Comparison of ENCODE assay signal across 8 cellular contexts in the genomic region with DNA sequence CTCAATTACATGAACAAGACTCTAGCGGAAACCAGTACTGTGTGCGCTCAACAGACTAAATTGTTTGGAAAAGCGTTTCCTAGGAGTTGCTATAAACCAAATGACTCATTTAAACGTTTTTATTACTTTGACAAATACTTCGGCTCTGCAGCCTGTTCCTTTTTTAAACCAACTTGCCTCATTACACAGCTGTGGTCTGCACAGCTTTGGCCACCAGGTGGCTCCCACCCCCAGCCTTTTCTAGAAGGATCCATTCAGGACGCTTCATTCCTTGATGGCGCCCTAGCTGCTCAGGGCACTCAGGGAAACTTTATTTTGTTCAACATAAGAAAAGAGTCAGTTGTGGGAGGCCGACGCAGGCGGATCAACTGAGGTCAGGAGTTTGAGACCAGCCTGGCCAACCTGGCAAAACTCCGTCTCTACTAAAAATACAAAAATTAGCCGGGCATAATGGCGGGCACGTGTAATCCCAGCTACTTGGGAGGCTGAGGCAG. TPM values are rescaled to one million over a fixed set of nuclear protein-coding genes. Genes with fewer than 3 reads are reported as not detected.
DNase-seq lines count a peak whose midpoint lies in the region; TF ChIP-seq lines count a peak whose summit lies in the region.

No MANE protein-coding gene starts in this region.

- H3K9ac ChIP-seq in muscle layer of colon (ENCODE audit: low read length) = no peak overlapping the region

- H3K79me2 ChIP-seq in OCI-LY7 (ENCODE audit: insufficient read depth, low read depth, low read length) = no peaks in the 10 kb centered on the region

- POLR2A ChIA-PET in OCI-LY7 (lab: Charles Lee) = interaction anchor here (1.1 kb wide), 1 partner anchor 351 kb away, joined by 3 read pairs; no protein-coding TSS in a partner anchor

- no peak overlapping the region for H3K4me2 ChIP-seq in OCI-LY7 (ENCODE audit: low read length)

- no peaks in the 10 kb centered on the region for H4K20me1 ChIP-seq in OCI-LY7 (ENCODE audit: insufficient read depth, low read length)

- CTCF ChIA-PET in OCI-LY7 (lab: Charles Lee; ENCODE audit: unreplicated experiment) = no interaction called here

- H3K27me3 ChIP-seq in muscle layer of colon (ENCODE audit: control insufficient read depth in 1 of 2, insufficient read depth in 2 of 2, low read length in 2 of 2) = no peaks in the 10 kb centered on the region

- BruUV-seq in OCI-LY7 (replicated peaks; lab: Mats Ljungman, UMichigan) = no TSS peak

- TF ChIP-seq CTCF in OCI-LY7 (conservative IDR thresholded peaks at IDR 0.05; ENCODE audit: low read length) (peak; percentile 91), epithelial cell of proximal tubule (conservative IDR thresholded peaks at IDR 0.05; ENCODE audit: low read depth, low read length) (peak; percentile 98)

- intact Hi-C loops in OCI-LY7 (cut with micrococcal nuclease; ENCODE audit: unreplicated experiment) = loop anchor here (2.0 to 5.0 kb wide), 3 partner anchors 189 to 535 kb away; no protein-coding TSS in a partner anchor

- H3K9me3 ChIP-seq in OCI-LY7 (ENCODE audit: low read length) (no peaks in the 10 kb centered on the region), muscle layer of colon (ENCODE audit: low read length) (no peaks in the 10 kb centered on the region)

- no peaks in the 10 kb centered on the region for H3K9me2 ChIP-seq in OCI-LY7 (ENCODE audit: insufficient read depth, low read length)

- H3K36me3 ChIP-seq in OCI-LY7 (ENCODE audit: insufficient read depth, low read length) (no peaks in the 10 kb centered on the region), muscle layer of colon (ENCODE audit: insufficient read depth, low read length) (no peaks in the 10 kb centered on the region)

- H3K27ac ChIP-seq in OCI-LY7 (ENCODE audit: low read depth, low read length, poor library complexity, severe bottlenecking) = no peak overlapping the region
- H3K27ac ChIP-seq in muscle layer of colon (ENCODE audit: low read depth, low read length) = peak overlapping the region; percentile 65

- DNase-seq in DMS 273 (lab: John Stamatoyannopoulos, UW; ENCODE audit: unreplicated experiment) (peak; percentile 79), DMS 273 treated with DMSO at 0.1 percent for 48 hours (lab: John Stamatoyannopoulos, UW) (no peak), HS-27A (ENCODE audit: low read depth) (peak; percentile 68), OCI-LY7 (ENCODE audit: low spot score) (peak; percentile 69), activated T-cell treated with anti-CD3 and anti-CD28 coated beads for 1 hour (ENCODE audit: low read depth) (peak; percentile 58), epithelial cell of proximal tubule (ENCODE audit: low read depth) (peak; percentile 93)
- peak; percentile 49 for DNase-seq in stimulated activated CD8-positive, alpha-beta memory T cell treated with anti-CD3 and anti-CD28 coated beads, Interleukin-4, amount 100 ng/mL, for 24 hours (ENCODE audit: low read depth)

- peak overlapping the region; percentile 72; the same call in 1 of the 2 replicates for H2AFZ ChIP-seq in OCI-LY7 (ENCODE audit: low read length)

- H3K4me1 ChIP-seq in OCI-LY7 (ENCODE audit: insufficient read depth, low read length, poor library complexity, severe bottlenecking) = no peaks in the 10 kb centered on the region
- peaks cover 23% of the 10 kb centered on the region for H3K4me1 ChIP-seq in muscle layer of colon (ENCODE audit: insufficient read depth, low read length)

- H3K4me3 ChIP-seq in OCI-LY7 (ENCODE audit: low read depth, low read length, poor library complexity, severe bottlenecking) (no peak overlapping the region), epithelial cell of proximal tubule (ENCODE audit: low read depth, low read length) (peak overlapping the region; percentile 36), muscle layer of colon (ENCODE audit: low read depth in 1 of 2, low read length in 2 of 2) (peak overlapping the region in 1 of 2 donors; percentile 16)

RNA-seq across cellular contexts. Expression of gene XPO4, which starts 41.0 kb away (rescaled TPM):
- total RNA-seq in OCI-LY7 (2014; rRNA removed; shearing (Covaris generic)) = 20.6 and 22.9 TPM in 2 replicates
- total RNA-seq in OCI-LY7 (2022) (23.4 and 26.9 TPM in 2 replicates), epithelial cell of proximal tubule (11.8 and 20.0 TPM in 2 replicates)
